Comparison of ENCODE assay signal across 24 cellular contexts in the genomic region with DNA sequence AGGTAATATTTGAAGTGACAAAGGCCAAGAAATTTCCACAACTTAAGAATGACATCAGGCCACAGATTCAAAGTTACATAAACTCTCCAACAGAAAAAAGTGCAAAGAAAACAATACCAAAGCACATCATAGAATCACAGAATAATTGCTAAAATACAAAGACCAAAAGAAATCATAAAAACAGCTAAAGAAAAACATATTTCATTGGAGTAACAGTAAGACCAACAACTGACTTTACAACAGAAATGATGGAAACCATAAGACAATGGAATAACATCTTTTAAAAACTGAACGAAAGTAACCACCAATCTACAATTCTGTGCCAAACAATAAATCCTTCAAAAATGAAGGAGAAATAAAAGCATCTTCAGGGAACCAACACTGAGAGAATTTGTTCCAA. TPM values are rescaled to one million over a fixed set of nuclear protein-coding genes. Genes with fewer than 3 reads are reported as not detected.
DNase-seq lines count a peak whose midpoint lies in the region; TF ChIP-seq lines count a peak whose summit lies in the region.
"Had no signal": no experiment of that assay in that cellular context is flagged by ENCODE, and none has a peak within 500 bp of the region (broad histone marks: within the 10 kb centered on the region; RNA-seq: fewer than 3 reads in every experiment).

No MANE protein-coding gene starts in this region.

- no peaks in the 10 kb centered on the region for H3K4me1 ChIP-seq in breast epithelium
- H3K4me1 ChIP-seq: heart left ventricle, SJSA1, suprapubic skin had no signal

- TF ChIP-seq POLR2A in breast epithelium (IDR thresholded peaks at IDR 0.05): no peak

- H3K27me3 Mint-ChIP-seq in MCF 10A (ENCODE audit: insufficient read depth, unreplicated experiment) (no peaks in the 10 kb centered on the region), mesothelial cell of epicardium (ENCODE audit: low read depth) (no peaks in the 10 kb centered on the region)
- H3K27me3 Mint-ChIP-seq: activated naive CD4-positive, alpha-beta T cell treated with anti-CD3 and anti-CD28 coated beads, Interleukin-2, amount 10 ng/mL, durations not matched to agents 7 days and 5 days; dendritic cell treated with granulocyte-macrophage colony-stimulating factor and Interleukin-4, amounts not matched to agents 40 ng/mL and 50 ng/mL, for 4 days; naive B cell had no signal

- H3K4me1 Mint-ChIP-seq in MCF 10A (ENCODE audit: insufficient read depth, unreplicated experiment) (no peaks in the 10 kb centered on the region), mesothelial cell of epicardium (no peaks in the 10 kb centered on the region)
- H3K4me1 Mint-ChIP-seq: activated naive CD4-positive, alpha-beta T cell treated with anti-CD3 and anti-CD28 coated beads, Interleukin-2, amount 10 ng/mL, durations not matched to agents 7 days and 5 days; naive B cell had no signal

- H3K27ac Mint-ChIP-seq in MCF 10A (ENCODE audit: low read depth, unreplicated experiment): no peak overlapping the region
- no peak overlapping the region for H3K27ac Mint-ChIP-seq in mesothelial cell of epicardium
- H3K27ac Mint-ChIP-seq: activated naive CD4-positive, alpha-beta T cell treated with anti-CD3 and anti-CD28 coated beads, Interleukin-2, amount 10 ng/mL, durations not matched to agents 7 days and 5 days; dendritic cell treated with granulocyte-macrophage colony-stimulating factor and Interleukin-4, amounts not matched to agents 40 ng/mL and 50 ng/mL, for 4 days; H9 had no signal

- no peaks in the 10 kb centered on the region for H3K36me3 ChIP-seq in breast epithelium
- H3K36me3 ChIP-seq: SJSA1 had no signal

- H3K4me3 Mint-ChIP-seq in MCF 10A (ENCODE audit: unreplicated experiment) (no peak overlapping the region), mesothelial cell of epicardium (no peak overlapping the region)
- H3K4me3 Mint-ChIP-seq: activated naive CD4-positive, alpha-beta T cell treated with anti-CD3 and anti-CD28 coated beads, Interleukin-2, amount 10 ng/mL, durations not matched to agents 7 days and 5 days; dendritic cell treated with granulocyte-macrophage colony-stimulating factor and Interleukin-4, amounts not matched to agents 40 ng/mL and 50 ng/mL, for 4 days; H9 had no signal

- peaks cover 3 to 14% of the 10 kb centered on the region in 2 donors for H3K9me3 ChIP-seq in breast epithelium
- H3K9me3 ChIP-seq: SJSA1 had no signal

- H3K36me3 Mint-ChIP-seq in MCF 10A (ENCODE audit: insufficient read depth, unreplicated experiment) (peaks cover 16% of the 10 kb centered on the region), mesothelial cell of epicardium (peaks cover 51% of the 10 kb centered on the region)

- TF ChIP-seq CTCF in MCF 10A (IDR thresholded peaks at IDR 0.05; ENCODE audit: unreplicated experiment) (no peak), breast epithelium (IDR thresholded peaks at IDR 0.05) (no peak), choroid plexus epithelial cell (conservative IDR thresholded peaks at IDR 0.05; ENCODE audit: low read depth, low read length) (no peak), mesothelial cell of epicardium (IDR thresholded peaks at IDR 0.05; ENCODE audit: unreplicated experiment) (no peak)

- peak; percentile 6 for DNase-seq in MCF 10A (ENCODE audit: unreplicated experiment)
- DNase-seq in breast epithelium (ENCODE audit: low spot score in 2 of 2): no peak
- DNase-seq in OCI-M1 (lab: John Stamatoyannopoulos, UW): peak; percentile 2
- DNase-seq in choroid plexus epithelial cell (ENCODE audit: low read depth): peak; percentile 21
- DNase-seq in renal cortical epithelial cell (ENCODE audit: low read depth): peak; percentile 11
- no peak for DNase-seq in posterior vena cava (ENCODE audit: low spot score)
- DNase-seq in mesothelial cell of epicardium (ENCODE audit: low spot score in 2 of 2, unreplicated experiment in 2 of 2): no peak
- no peak for DNase-seq in NCI-H146 treated with DMSO at 0.1 percent for 48 hours (lab: John Stamatoyannopoulos, UW; ENCODE audit: unreplicated experiment)
- DNase-seq: ACHN; activated CD4-positive, alpha-beta T cell treated with anti-CD3 and anti-CD28 coated beads for 4 hours; activated naive CD4-positive, alpha-beta T cell treated with anti-CD3 and anti-CD28 coated beads, Interleukin-2, amount 10 ng/mL, durations not matched to agents 7 days and 5 days; activated T-cell treated with anti-CD3 and anti-CD28 coated beads, Interleukin-2, amount 50 U/mL, for 48 hours; DND-41; H9; heart left ventricle; naive B cell; NCI-H1417; NCI-H524 treated with DMSO at 0.1 percent for 48 hours; nucleus accumbens; small intestine; stimulated activated CD4-positive, alpha-beta T cell treated with anti-CD3 and anti-CD28 coated beads, Interleukin-1b, Interleukin-23, amount 100 ng/mL, for 48 hours had no signal

- H3K27ac ChIP-seq in breast epithelium: no peak overlapping the region
- H3K27ac ChIP-seq: heart left ventricle, SJSA1, suprapubic skin had no signal

- CTCF ChIA-PET in MCF 10A (lab: Yijun Ruan, JAX): interaction anchor here (0.7 kb wide), 1 partner anchor 75 kb away, joined by 3 read pairs; no protein-coding TSS in a partner anchor

- BruUV-seq in MCF 10A (replicated peaks; lab: Mats Ljungman, UMichigan): no TSS peak

- H3K4me3 ChIP-seq in breast epithelium: no peak overlapping the region
- H3K4me3 ChIP-seq in choroid plexus epithelial cell (ENCODE audit: low read depth, low read length): no peak overlapping the region
- H3K4me3 ChIP-seq: heart left ventricle, SJSA1, suprapubic skin had no signal

- POLR2A ChIA-PET in MCF 10A (lab: Yijun Ruan, JAX): no interaction called here

- peaks cover 25% of the 10 kb centered on the region for H3K9me3 Mint-ChIP-seq in MCF 10A (ENCODE audit: unreplicated experiment)
- peaks cover 34% of the 10 kb centered on the region for H3K9me3 Mint-ChIP-seq in mesothelial cell of epicardium

- intact Hi-C loops in MCF 10A (cut with micrococcal nuclease): loop anchor here (5.0 kb wide), 1 partner anchor 38 kb away; no protein-coding TSS in a partner anchor
- intact Hi-C loops in breast epithelium (cut with DNase I; ENCODE audit: low total_unique reads): no loop called here
- intact Hi-C loops in posterior vena cava (cut with DNase I): no loop called here

- H3K27me3 ChIP-seq in breast epithelium: no peaks in the 10 kb centered on the region
- H3K27me3 ChIP-seq: heart left ventricle, SJSA1, suprapubic skin had no signal

RNA-seq across cellular contexts. Expression of a gene that starts 38.3 kb away (rescaled TPM):
- total RNA-seq in MCF 10A (2022): 9.9 and 10.5 TPM in 2 replicates
- total RNA-seq in breast epithelium: 10 to 100 TPM; 11.2 to 29.1 (median 11.5) TPM
- total RNA-seq in renal cortical epithelial cell: 11.6 and 21.3 TPM in 2 replicates
- 10 to 100 TPM; 13.9 to 16.3 TPM for total RNA-seq in posterior vena cava
- total RNA-seq in mesothelial cell of epicardium: 18.5 to 22.4 TPM (median 18.6 TPM) in 3 replicates

Comparison
In these comparisons a context has a peak if more than half of its experiments do, and no peak if none do; other contexts are left out.
1. DNase-seq: peak in MCF 10A (single experiment), OCI-M1 (single experiment), choroid plexus epithelial cell (single experiment) and renal cortical epithelial cell (single experiment); none in breast epithelium (0 of 2), posterior vena cava (single experiment), mesothelial cell of epicardium (0 of 2) and NCI-H146 treated with DMSO at 0.1 percent for 48 hours (single experiment).